Comparison of ENCODE assay signal across 19 cellular contexts in the genomic region with DNA sequence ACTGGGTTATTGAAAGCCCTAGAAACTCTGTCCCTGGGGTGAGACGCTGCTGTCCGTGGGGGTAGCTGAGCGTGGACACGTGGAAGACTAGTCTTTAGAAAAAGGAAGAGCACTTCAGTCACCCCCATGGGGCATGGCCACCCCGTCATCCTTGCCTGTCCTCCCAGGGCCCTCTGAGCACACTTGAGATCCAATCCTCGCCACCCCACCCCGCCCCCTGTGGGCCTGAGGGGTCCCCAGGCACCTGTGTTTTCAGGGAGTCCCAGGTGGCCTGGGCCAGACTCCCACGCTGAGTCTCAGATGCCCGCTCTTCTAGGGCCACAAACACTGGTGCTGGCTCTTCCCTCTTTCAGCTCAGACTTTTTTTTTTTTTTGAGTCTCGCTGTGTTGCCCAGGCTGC. TPM values are rescaled to one million over a fixed set of nuclear protein-coding genes. Genes with fewer than 3 reads are reported as not detected.
A peak's percentile ranks its signal among the peaks of the same experiment; 100 is the strongest.
DNase-seq lines count a peak whose midpoint lies in the region; ATAC-seq and TF ChIP-seq lines count a peak whose summit lies in the region.
"Had no signal": no experiment of that assay in that cellular context is flagged by ENCODE, and none has a peak within 500 bp of the region (broad histone marks: within the 10 kb centered on the region; RNA-seq: fewer than 3 reads in every experiment).

No MANE protein-coding gene starts in this region.

- RAD21 ChIA-PET in HCT116 (lab: Charles Lee; ENCODE audit: low non-redundant PET in 1 of 2, low total read pairs in 2 of 2, uncharacterized antibody in 2 of 2, unreplicated experiment in 2 of 2): no interaction called here

- intact Hi-C loops in HCT116 (cut with micrococcal nuclease): no loop called here
- intact Hi-C loops in ascending aorta (cut with DNase I): no loop called here

- peak overlapping the region; percentile 22; the same call in 1 of the 2 replicates for H3K9ac ChIP-seq in HCT116 (ENCODE audit: low read length)
- H3K9ac ChIP-seq: SK-N-SH had no signal

- CTCF ChIA-PET in HCT116 (lab: Charles Lee): no interaction called here

- DNase-seq in CD4-positive, CD25-positive, alpha-beta regulatory T cell: no peak
- DNase-seq in HCT116 (ENCODE audit: low read depth, low spot score): no peak
- no peak for DNase-seq in nephron progenitor cell
- DNase-seq in activated CD4-positive, alpha-beta T cell treated with anti-CD3 and anti-CD28 coated beads for 4 hours: no peak
- no peak for DNase-seq in ascending aorta (ENCODE audit: low spot score in 2 of 2)
- no peak for DNase-seq in central memory CD4-positive, alpha-beta T cell
- DNase-seq in C1 segment of cervical spinal cord (lab: John Stamatoyannopoulos, UW): no peak
- DNase-seq: activated CD4-positive, alpha-beta memory T cell treated with anti-CD3 and anti-CD28 coated beads, Interleukin-2, amount 10 ng/mL, durations not matched to agents 7 days and 5 days; activated CD4-positive, CD25-positive, alpha-beta regulatory T cell; activated T-cell treated with anti-CD3 and anti-CD28 coated beads, Interleukin-2, amount 50 U/mL, for 48 hours; NCI-H510A treated with DMSO at 0.1 percent for 48 hours; SK-N-SH; T-helper 9 cell had no signal

- H3K9me3 Mint-ChIP-seq in CD4-positive, CD25-positive, alpha-beta regulatory T cell: no peaks in the 10 kb centered on the region
- H3K9me3 Mint-ChIP-seq in brain: peaks cover 0 to 6% (median 3%) of the 10 kb centered on the region in 5 experiments
- H3K9me3 Mint-ChIP-seq in nephron progenitor cell: no peaks in the 10 kb centered on the region
- H3K9me3 Mint-ChIP-seq: activated CD4-positive, alpha-beta memory T cell treated with anti-CD3 and anti-CD28 coated beads, Interleukin-2, amount 10 ng/mL, durations not matched to agents 7 days and 5 days had no signal

- H3K27ac Mint-ChIP-seq in CD4-positive, CD25-positive, alpha-beta regulatory T cell: peak overlapping the region in 2 of 3 donors; percentile 47 to 51
- no peak overlapping the region for H3K27ac Mint-ChIP-seq in brain
- H3K27ac Mint-ChIP-seq in nephron progenitor cell: no peak overlapping the region
- H3K27ac Mint-ChIP-seq: activated CD4-positive, alpha-beta memory T cell treated with anti-CD3 and anti-CD28 coated beads, Interleukin-2, amount 10 ng/mL, durations not matched to agents 7 days and 5 days had no signal

- TF ChIP-seq CTCF in HCT116 (IDR thresholded peaks at IDR 0.05 in 2 of 3, conservative IDR thresholded peaks at IDR 0.05 in 1 of 3; ENCODE audit: borderline replicate concordance in 1 of 3, insufficient read depth in 1 of 3, low read depth in 2 of 3, low read length in 2 of 3) (no peak), brain (conservative IDR thresholded peaks at IDR 0.05) (no peak), nephron progenitor cell (IDR thresholded peaks at IDR 0.05) (no peak), ascending aorta (IDR thresholded peaks at IDR 0.05) (no peak)

- H3K4me2 ChIP-seq in HCT116 (ENCODE audit: low read length): peak overlapping the region; percentile 90
- H3K4me2 ChIP-seq: SK-N-SH had no signal

- H3K27me3 Mint-ChIP-seq in CD4-positive, CD25-positive, alpha-beta regulatory T cell: peaks cover 5% of the 10 kb centered on the region
- H3K27me3 Mint-ChIP-seq in brain (peaks cover 55% of the 10 kb centered on the region), nephron progenitor cell (ENCODE audit: low read depth, poor library complexity) (peaks cover 51% of the 10 kb centered on the region)

- peaks cover 23% of the 10 kb centered on the region for H3K4me1 ChIP-seq in CD4-positive, CD25-positive, alpha-beta regulatory T cell (ENCODE audit: control insufficient read depth, insufficient read depth, low read length, poor library complexity, severe bottlenecking)
- H3K4me1 ChIP-seq in HCT116 (ENCODE audit: control insufficient read depth in 1 of 2, insufficient read depth in 2 of 2, low read length in 2 of 2): peaks cover 34 to 46% of the 10 kb centered on the region in 2 experiments
- no peaks in the 10 kb centered on the region for H3K4me1 ChIP-seq in ascending aorta

- H3K36me3 ChIP-seq in CD4-positive, CD25-positive, alpha-beta regulatory T cell (ENCODE audit: control insufficient read depth, insufficient read depth, low read length): peaks cover 5% of the 10 kb centered on the region
- H3K36me3 ChIP-seq in HCT116 (ENCODE audit: control insufficient read depth in 1 of 2, insufficient read depth in 2 of 2, low read length in 2 of 2): peaks cover 5 to 9% of the 10 kb centered on the region in 2 experiments; a peak in 2 of 4 replicates
- no peaks in the 10 kb centered on the region for H3K36me3 ChIP-seq in ascending aorta

- TF ChIP-seq RAD21 in HCT116 (IDR thresholded peaks at IDR 0.05; ENCODE audit: low read depth): no peak

- no peak overlapping the region for H2AFZ ChIP-seq in HCT116 (ENCODE audit: low read depth, low read length, poor library complexity, severe bottlenecking)

- POLR2A ChIA-PET in HCT116 (lab: Charles Lee): no interaction called here

- BruUV-seq in HCT116 (replicated peaks; lab: Mats Ljungman, UMichigan): no TSS peak

- H3K79me2 ChIP-seq in HCT116 (ENCODE audit: insufficient read depth, low read length): peaks cover 36% of the 10 kb centered on the region

- no peak for ATAC-seq in CD4-positive, CD25-positive, alpha-beta regulatory T cell (ENCODE audit: low read depth in 2 of 2)
- ATAC-seq in HCT116: no peak
- ATAC-seq: heart right ventricle, right cardiac atrium had no signal

- no peak overlapping the region for H3K27ac ChIP-seq in CD4-positive, CD25-positive, alpha-beta regulatory T cell (ENCODE audit: insufficient read depth, low read length, poor library complexity, severe bottlenecking)
- no peak overlapping the region; the same call in 1 of the 2 replicates for H3K27ac ChIP-seq in HCT116 (ENCODE audit: low read depth, low read length)
- H3K27ac ChIP-seq in ascending aorta: no peak overlapping the region
- H3K27ac ChIP-seq: heart right ventricle had no signal

- H3K9me2 ChIP-seq in HCT116 (ENCODE audit: insufficient read depth): no peaks in the 10 kb centered on the region
- H3K9me2 ChIP-seq: SK-N-SH had no signal

- H3K9me3 ChIP-seq in CD4-positive, CD25-positive, alpha-beta regulatory T cell (ENCODE audit: control insufficient read depth in 2 of 2, low read length in 2 of 2): no peaks in the 10 kb centered on the region
- no peaks in the 10 kb centered on the region for H3K9me3 ChIP-seq in HCT116 (ENCODE audit: control insufficient read depth in 1 of 2, insufficient read depth in 1 of 2, low read depth in 1 of 2, low read length in 2 of 2)
- H3K9me3 ChIP-seq in ascending aorta: no peaks in the 10 kb centered on the region
- H3K9me3 ChIP-seq: heart right ventricle, SK-N-SH had no signal

- peaks cover 0 to 21% (median 10%) of the 10 kb centered on the region in 4 donors for H3K4me1 Mint-ChIP-seq in CD4-positive, CD25-positive, alpha-beta regulatory T cell
- H3K4me1 Mint-ChIP-seq in brain: peaks cover 7% of the 10 kb centered on the region
- H3K4me1 Mint-ChIP-seq in nephron progenitor cell: peaks cover 30% of the 10 kb centered on the region

- peak overlapping the region; percentile 58 to 77 (median 65) for H3K4me3 Mint-ChIP-seq in CD4-positive, CD25-positive, alpha-beta regulatory T cell
- H3K4me3 Mint-ChIP-seq in brain (peak overlapping the region in 3 of 5 experiments; percentile 15 to 65 (median 39)), nephron progenitor cell (peak overlapping the region; percentile 62)
- H3K4me3 Mint-ChIP-seq: activated CD4-positive, alpha-beta memory T cell treated with anti-CD3 and anti-CD28 coated beads, Interleukin-2, amount 10 ng/mL, durations not matched to agents 7 days and 5 days had no signal

- no peaks in the 10 kb centered on the region for H3K36me3 Mint-ChIP-seq in CD4-positive, CD25-positive, alpha-beta regulatory T cell
- H3K36me3 Mint-ChIP-seq in brain (no peaks in the 10 kb centered on the region), nephron progenitor cell (ENCODE audit: low read depth) (peaks cover 8% of the 10 kb centered on the region)

- TF ChIP-seq POLR2A in HCT116 (IDR thresholded peaks at IDR 0.05; ENCODE audit: borderline replicate concordance, extremely low read depth, insufficient read depth, insufficient read length): no peak

- H3K27me3 ChIP-seq in CD4-positive, CD25-positive, alpha-beta regulatory T cell (ENCODE audit: control insufficient read depth, insufficient read depth, low read length): no peaks in the 10 kb centered on the region
- H3K27me3 ChIP-seq in HCT116 (ENCODE audit: insufficient read depth, low read length) (no peaks in the 10 kb centered on the region), ascending aorta (peaks cover 10% of the 10 kb centered on the region)

- H3K4me3 ChIP-seq in CD4-positive, CD25-positive, alpha-beta regulatory T cell (ENCODE audit: low read depth, low read length): no peak overlapping the region
- H3K4me3 ChIP-seq in HCT116 (replicated peaks in 1 of 2; ENCODE audit: low read depth in 1 of 2, low read length in 2 of 2): peak overlapping the region in 1 of 2 experiments; percentile 32; a peak in 2 of 4 replicates
- no peak overlapping the region for H3K4me3 ChIP-seq in ascending aorta
- H3K4me3 ChIP-seq: heart right ventricle had no signal

- no peaks in the 10 kb centered on the region for H4K20me1 ChIP-seq in HCT116 (ENCODE audit: insufficient read depth)

TF ChIP-seq in HCT116, 20 proteins besides CTCF, POLR2A, EP300 and RAD21 (continues in another document):
- TF ChIP-seq FOSL1 (IDR thresholded peaks at IDR 0.05; ENCODE audit: low read depth) (no peak), MAX (IDR thresholded peaks at IDR 0.05) (no peak), SP1 (IDR thresholded peaks at IDR 0.05; ENCODE audit: low read depth) (no peak), EZH2 (IDR thresholded peaks at IDR 0.05) (no peak), ELF1 (IDR thresholded peaks at IDR 0.05; ENCODE audit: borderline replicate concordance, low read depth) (no peak)

RNA-seq across cellular contexts. Expression of gene PRKCZ, which starts 2.5 kb away (rescaled TPM):
- total RNA-seq in CD4-positive, CD25-positive, alpha-beta regulatory T cell: 42.7 TPM
- 10 to 100 TPM; 11.0 to 13.9 (median 12.5) TPM for polyA plus RNA-seq in CD4-positive, CD25-positive, alpha-beta regulatory T cell
- total RNA-seq in HCT116 (2021; ENCODE audit: unreplicated experiment): 46.8 TPM
- 40.1 and 45.4 TPM in 2 replicates for polyA plus RNA-seq in HCT116 (2012)
- polyA plus RNA-seq in brain (ENCODE audit: insufficient read depth, low read depth, low replicate concordance): 76.5 TPM
- 1.3 TPM for total RNA-seq in ascending aorta

RNA-seq across cellular contexts. Expression of gene GABRD, which starts 33.6 kb away (rescaled TPM):
- 0.22 TPM for total RNA-seq in CD4-positive, CD25-positive, alpha-beta regulatory T cell
- not detected for polyA plus RNA-seq in CD4-positive, CD25-positive, alpha-beta regulatory T cell
- total RNA-seq in HCT116 (2021; ENCODE audit: unreplicated experiment) (15.6 TPM), ascending aorta (not detected)
- polyA plus RNA-seq in HCT116 (2012): 21.8 and 30.5 TPM in 2 replicates
- polyA plus RNA-seq in brain (ENCODE audit: insufficient read depth, low read depth, low replicate concordance): 28.0 TPM
- total RNA-seq: activated CD4-positive, alpha-beta memory T cell treated with anti-CD3 and anti-CD28 coated beads, Interleukin-2, amount 10 ng/mL, durations not matched to agents 7 days and 5 days; bronchial epithelial cell; osteocyte had no signal

RNA-seq across cellular contexts. Expression of gene CFAP74, which starts 49.2 kb away (rescaled TPM):
- not detected for total RNA-seq in CD4-positive, CD25-positive, alpha-beta regulatory T cell
- not detected for polyA plus RNA-seq in CD4-positive, CD25-positive, alpha-beta regulatory T cell
- total RNA-seq in HCT116 (2021; ENCODE audit: unreplicated experiment): 4.9 TPM
- polyA plus RNA-seq in HCT116 (2012): 2.9 and 3.3 TPM in 2 replicates
- polyA plus RNA-seq in brain (ENCODE audit: insufficient read depth, low read depth, low replicate concordance): 0.93 TPM
- not detected for total RNA-seq in ascending aorta
- total RNA-seq: activated CD4-positive, alpha-beta memory T cell treated with anti-CD3 and anti-CD28 coated beads, Interleukin-2, amount 10 ng/mL, durations not matched to agents 7 days and 5 days; bronchial epithelial cell; dermis microvascular lymphatic vessel endothelial cell; heart right ventricle; osteocyte; right cardiac atrium had no signal
- polyA plus RNA-seq: SK-N-SH had no signal

Comparison
In these comparisons a context has a peak if more than half of its experiments do, and no peak if none do; other contexts are left out.
1. H3K27ac Mint-ChIP-seq: peak in CD4-positive, CD25-positive, alpha-beta regulatory T cell (2 of 3); none in brain (0 of 5) and nephron progenitor cell (single experiment).
2. RNA of gene PRKCZ, which starts 2.5 kb away (total RNA-seq): 46.8 TPM in HCT116 (single experiment) and 42.7 TPM in CD4-positive, CD25-positive, alpha-beta regulatory T cell (single experiment); 1.3 TPM in ascending aorta (single experiment); every median in the first group is over 10 times any median in the second.
3. RNA of gene GABRD, which starts 33.6 kb away (total RNA-seq): 15.6 TPM in HCT116 (single experiment); 0.22 TPM in CD4-positive, CD25-positive, alpha-beta regulatory T cell (single experiment) and not detected in ascending aorta (single experiment); every median in the first group is over 10 times any median in the second.
4. Peak in every context shown above with its lines, with median percentiles within 50 percentile points of each other: H3K4me3 Mint-ChIP-seq.